In genomic region chr4:39255266-39255665, GRCh38 we compare ENCODE assay signal across 12 cellular contexts.
DNase-seq lines count a peak whose midpoint lies in the region; ATAC-seq, FAIRE-seq and TF ChIP-seq lines count a peak whose summit lies in the region.
"Had no signal": no experiment of that assay in that cellular context is flagged by ENCODE, and none has a peak within 500 bp of the region (broad histone marks: within the 10 kb centered on the region; RNA-seq: fewer than 3 reads in every experiment).

No MANE protein-coding gene starts in this region.

- peaks cover 4% of the 10 kb centered on the region; the same call in 2 of the 3 replicates for H3K9me3 Mint-ChIP-seq in GM23338
- H3K9me3 Mint-ChIP-seq: immature natural killer cell had no signal

- H3K4me2 ChIP-seq in GM23338 (no peak overlapping the region), endothelial cell of umbilical vein (ENCODE audit: insufficient read depth, low read length) (peak overlapping the region; percentile 80)
- H3K4me2 ChIP-seq: KMS-11 had no signal

- H3K36me3 ChIP-seq in GM23338 (ENCODE audit: insufficient read depth), result no peaks in the 10 kb centered on the region
- no peaks in the 10 kb centered on the region for H3K36me3 ChIP-seq in endothelial cell of umbilical vein (ENCODE audit: control insufficient read depth in 2 of 2, extremely low read depth in 1 of 2, insufficient read depth in 2 of 2, low read length in 2 of 2)
- H3K36me3 ChIP-seq in gastroesophageal sphincter, result peaks cover 0 to 67% of the 10 kb centered on the region in 2 donors
- H3K36me3 ChIP-seq: ovary had no signal

- DNase-seq in GM23338 (ENCODE audit: low spot score), result peak; percentile 50
- peak; percentile 8 for DNase-seq in RKO (ENCODE audit: low spot score)
- DNase-seq in endothelial cell of umbilical vein (ENCODE audit: low read depth, low spot score), result peak; percentile 92
- DNase-seq in renal cortical epithelial cell (ENCODE audit: low read depth), result peak; percentile 74
- no peak for DNase-seq in T-helper 9 cell
- no peak for DNase-seq in globus pallidus (ENCODE audit: low spot score)
- DNase-seq: GDM1, immature natural killer cell, ovary had no signal

- POLR2A ChIA-PET in endothelial cell of umbilical vein (lab: Charles Lee), result no interaction called here

- FAIRE-seq in endothelial cell of umbilical vein (lab: Jason Lieb, UNC), result peak; percentile 83

- dilution Hi-C loops in endothelial cell of umbilical vein (cut with MboI; ENCODE audit: extremely low pct_ligation_motif_present, low sequenced_read_pairs), result no loop called here

- no peaks in the 10 kb centered on the region for H3K9me1 ChIP-seq in endothelial cell of umbilical vein (replicated peaks; ENCODE audit: control insufficient read depth, extremely low read depth, insufficient read depth, low read length)

- TF ChIP-seq EP300 in gastroesophageal sphincter (IDR thresholded peaks at IDR 0.05), result no peak

- H3K4me1 ChIP-seq in GM23338 (ENCODE audit: insufficient read depth) (peaks cover 8% of the 10 kb centered on the region), endothelial cell of umbilical vein (ENCODE audit: control insufficient read depth, extremely low read depth, insufficient read depth, low read length) (peaks cover 32% of the 10 kb centered on the region), gastroesophageal sphincter (no peaks in the 10 kb centered on the region)

- TF ChIP-seq POLR2A in endothelial cell of umbilical vein (IDR thresholded peaks at IDR 0.05; ENCODE audit: low read depth, low read length) (no peak), gastroesophageal sphincter (IDR thresholded peaks at IDR 0.05) (no peak)

- H3K4me3 Mint-ChIP-seq in GM23338, result no peak overlapping the region
- H3K4me3 Mint-ChIP-seq: immature natural killer cell had no signal

- H3K4me1 Mint-ChIP-seq in GM23338, result peaks cover 5% of the 10 kb centered on the region; the same call in 2 of the 3 replicates
- H3K4me1 Mint-ChIP-seq: immature natural killer cell had no signal

- H3K36me3 Mint-ChIP-seq in GM23338 (ENCODE audit: low read depth), result peaks cover 9% of the 10 kb centered on the region

- no peaks in the 10 kb centered on the region for H4K20me1 ChIP-seq in GM23338 (replicated peaks; ENCODE audit: insufficient read depth)
- no peaks in the 10 kb centered on the region for H4K20me1 ChIP-seq in endothelial cell of umbilical vein (replicated peaks; ENCODE audit: control insufficient read depth, extremely low read depth, insufficient read depth, low read length)

- no peaks in the 10 kb centered on the region for H3F3A ChIP-seq in GM23338 (replicated peaks; ENCODE audit: low read depth)

- H3K27me3 ChIP-seq in GM23338 (ENCODE audit: insufficient read depth), result no peaks in the 10 kb centered on the region
- no peaks in the 10 kb centered on the region for H3K27me3 ChIP-seq in endothelial cell of umbilical vein (ENCODE audit: control insufficient read depth in 2 of 2, insufficient read depth in 2 of 2, low read length in 2 of 2)
- H3K27me3 ChIP-seq in gastroesophageal sphincter, result no peaks in the 10 kb centered on the region
- H3K27me3 ChIP-seq: ovary had no signal

- no peak overlapping the region for H2AFZ ChIP-seq in GM23338
- peak overlapping the region; percentile 41 for H2AFZ ChIP-seq in endothelial cell of umbilical vein (ENCODE audit: low read depth, low read length)

- H3K27ac Mint-ChIP-seq in GM23338, result 0 out of 2 replicates have a peak overlapping the region, but pooled peaks have one; percentile 48
- H3K27ac Mint-ChIP-seq: immature natural killer cell had no signal

- peak; percentile 39 to 43; a peak in 3 of 4 replicates for TF ChIP-seq CTCF in GM23338 (conservative IDR thresholded peaks at IDR 0.05; ENCODE audit: low read depth in 2 of 2)
- TF ChIP-seq CTCF in endothelial cell of umbilical vein (IDR thresholded peaks at IDR 0.05; ENCODE audit: extremely low read depth in 1 of 2, insufficient read depth in 1 of 2, low read depth in 1 of 2, low read length in 2 of 2), result peak; percentile 35 to 37
- no peak for TF ChIP-seq CTCF in gastroesophageal sphincter (IDR thresholded peaks at IDR 0.05)

- no peaks in the 10 kb centered on the region for H3K9me3 ChIP-seq in endothelial cell of umbilical vein (replicated peaks; ENCODE audit: control insufficient read depth, insufficient read depth, low read length)
- H3K9me3 ChIP-seq in gastroesophageal sphincter, result no peaks in the 10 kb centered on the region
- H3K9me3 ChIP-seq: ovary had no signal

- H3K27me3 Mint-ChIP-seq in GM23338 (ENCODE audit: insufficient read depth, low read depth, poor library complexity), result no peaks in the 10 kb centered on the region

- H3K9ac ChIP-seq in endothelial cell of umbilical vein (replicated peaks; ENCODE audit: extremely low read depth, insufficient read depth, low read length), result peak overlapping the region; percentile 84
- H3K9ac ChIP-seq: KMS-11 had no signal

- H3K27ac ChIP-seq in GM23338 (ENCODE audit: low read depth) (no peak overlapping the region), endothelial cell of umbilical vein (ENCODE audit: insufficient read depth, low read depth, low read length) (peak overlapping the region; percentile 91), gastroesophageal sphincter (no peak overlapping the region)
- H3K27ac ChIP-seq: KMS-11, ovary had no signal

- intact Hi-C loops in endothelial cell of umbilical vein (cut with micrococcal nuclease), result loop anchor here (1.0 to 10.0 kb wide), 8 partner anchors 29 to 270 kb away; partner anchors contain the start of genes LIAS, UGDH and WDR19

- CTCF ChIA-PET in endothelial cell of umbilical vein (lab: Charles Lee), result interaction anchor here (0.7 to 2.4 kb wide), 8 partner anchors 13 to 200 kb away, joined by 3 to 8 read pairs (median 4); partner anchors contain the start of gene RFC1

- H3K9me2 ChIP-seq in GM23338 (ENCODE audit: insufficient read depth), result no peaks in the 10 kb centered on the region

- H3K79me2 ChIP-seq in GM23338 (replicated peaks; ENCODE audit: insufficient read depth), result no peaks in the 10 kb centered on the region
- H3K79me2 ChIP-seq in endothelial cell of umbilical vein (ENCODE audit: control insufficient read depth, insufficient read depth, low read length), result no peaks in the 10 kb centered on the region

- 43 to 47% methylated on average over 2 of the region's 2 CpGs for WGBS in gastroesophageal sphincter (ENCODE audit: low coverage in 1 of 2), 2 donors

- ATAC-seq in GM23338, result no peak; the same call in 2 of the 3 replicates
- no peak for ATAC-seq in GM19395 (IDR thresholded peaks at IDR 0.05; ENCODE audit: unreplicated experiment)
- no peak for ATAC-seq in gastroesophageal sphincter

- BruUV-seq in endothelial cell of umbilical vein (replicated peaks; lab: Mats Ljungman, UMichigan), result no TSS peak

- H3K4me3 ChIP-seq in GM23338 (no peak overlapping the region), endothelial cell of umbilical vein (replicated peaks in 1 of 3; ENCODE audit: insufficient read depth in 1 of 3, low read depth in 1 of 3, low read length in 3 of 3) (peak overlapping the region in 1 of 3 experiments; percentile 12), gastroesophageal sphincter (no peak overlapping the region)
- H3K4me3 ChIP-seq: ovary had no signal

TF ChIP-seq in GM23338, 12 proteins besides CTCF, POLR2A, EP300 and RAD21 (continues in another document):
- no peak for TF ChIP-seq EZH2 (IDR thresholded peaks at IDR 0.05; ENCODE audit: low read depth, unreplicated experiment)

TF ChIP-seq in endothelial cell of umbilical vein, 7 proteins besides CTCF, POLR2A, EP300 and RAD21:
- peak; percentile 25 for TF ChIP-seq POLR2AphosphoS5 (IDR thresholded peaks at IDR 0.05; ENCODE audit: insufficient read depth, low read depth, low read length)
- no peak for TF ChIP-seq MYC (IDR thresholded peaks at IDR 0.05; ENCODE audit: low read depth, low read length)
- TF ChIP-seq MAX (IDR thresholded peaks at IDR 0.05; ENCODE audit: insufficient read depth, insufficient read length), result no peak
- TF ChIP-seq FOS (IDR thresholded peaks at IDR 0.05; ENCODE audit: borderline replicate concordance, insufficient read depth, low read length), result peak; percentile 68
- peak; percentile 93 for TF ChIP-seq GATA2 (IDR thresholded peaks at IDR 0.05; ENCODE audit: insufficient read depth, insufficient read length, low read depth, low read length)
- no peak for TF ChIP-seq EZH2 (IDR thresholded peaks at IDR 0.05; ENCODE audit: borderline replicate concordance, low read depth, low read length, severe bottlenecking)
- TF ChIP-seq JUN (IDR thresholded peaks at IDR 0.05; ENCODE audit: borderline replicate concordance, insufficient read depth, insufficient read length, low read depth), result peak; percentile 72

Comparison
In these comparisons a context has a peak if more than half of its experiments do, and no peak if none do; other contexts are left out.
1. DNase-seq: peak in GM23338 (single experiment), RKO (single experiment), endothelial cell of umbilical vein (single experiment) and renal cortical epithelial cell (single experiment); none in T-helper 9 cell (single experiment) and globus pallidus (single experiment).
2. CTCF ChIP-seq: peak in GM23338 (2 of 2) and endothelial cell of umbilical vein (2 of 2); none in gastroesophageal sphincter (0 of 4).